ENCODE assay signal across 20 cellular contexts in the genomic region with DNA sequence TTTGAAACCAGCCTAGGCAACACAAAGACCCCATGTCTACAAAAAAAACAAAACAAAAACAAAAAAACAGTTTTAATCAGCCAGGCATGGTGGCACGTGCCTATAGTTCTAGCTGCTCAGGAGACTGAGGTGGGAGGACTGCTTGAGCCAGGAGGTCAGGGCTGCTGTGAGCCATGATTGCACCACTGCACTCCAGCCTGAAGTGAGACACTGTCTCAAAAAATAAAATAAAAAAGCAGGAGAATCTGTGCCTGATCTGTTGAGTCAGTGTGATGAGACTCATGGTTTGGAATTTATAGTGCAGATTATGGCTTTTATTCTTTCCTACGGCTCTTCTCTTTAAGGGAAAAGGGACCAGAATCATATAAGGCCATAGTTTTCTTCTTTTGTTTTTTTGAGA. TPM values are rescaled to one million over a fixed set of nuclear protein-coding genes. Genes with fewer than 3 reads are reported as not detected.
DNase-seq lines count a peak whose midpoint lies in the region; ATAC-seq and TF ChIP-seq lines count a peak whose summit lies in the region.
"Had no signal": no experiment of that assay in that cellular context is flagged by ENCODE, and none has a peak within 500 bp of the region (broad histone marks: within the 10 kb centered on the region; RNA-seq: fewer than 3 reads in every experiment).

No MANE protein-coding gene starts in this region.

- H4K20me1 ChIP-seq in GM23248 (ENCODE audit: insufficient read depth), result peaks cover 7% of the 10 kb centered on the region
- peaks cover 87% of the 10 kb centered on the region for H4K20me1 ChIP-seq in smooth muscle cell (ENCODE audit: low read depth)

- WGBS in GM23248 (ENCODE audit: low coverage in 1 of 2, low lambda C conversion rate in 2 of 2, missing lambda C conversion rate in 2 of 2), 2 experiments, result 11 to 19% methylated on average over 2 of the region's 2 CpGs
- 28% methylated on average over 2 of the region's 2 CpGs for whole genome bisulfite sequencing in smooth muscle cell (ENCODE audit: low lambda C conversion rate)

- H3K4me2 ChIP-seq in GM23248 (ENCODE audit: unreplicated experiment) (peak overlapping the region; percentile 43), smooth muscle cell (peak overlapping the region; percentile 61)

- TF ChIP-seq CTCF in fibroblast of pulmonary artery (IDR thresholded peaks at IDR 0.05; ENCODE audit: low read length, missing control alignments) (no peak), smooth muscle cell (IDR thresholded peaks at IDR 0.05; ENCODE audit: borderline replicate concordance, insufficient read depth, poor library complexity, severe bottlenecking) (no peak)

- no peaks in the 10 kb centered on the region for H3K27me3 ChIP-seq in GM23248 (replicated peaks; ENCODE audit: insufficient read depth)
- no peaks in the 10 kb centered on the region for H3K27me3 ChIP-seq in adipocyte (replicated peaks; ENCODE audit: control insufficient read depth, insufficient read depth, low read length)
- no peaks in the 10 kb centered on the region for H3K27me3 ChIP-seq in smooth muscle cell (ENCODE audit: low read depth)
- H3K27me3 ChIP-seq: tibial nerve had no signal

- in situ Hi-C loops in GM23248 (cut with MboI), result no loop called here

- H3K4me1 ChIP-seq in GM23248 (ENCODE audit: insufficient read depth) (peaks cover 21% of the 10 kb centered on the region), adipocyte (ENCODE audit: control insufficient read depth, insufficient read depth, low read length) (peaks cover 12% of the 10 kb centered on the region), smooth muscle cell (ENCODE audit: low read depth) (no peaks in the 10 kb centered on the region)

- H3K9me3 ChIP-seq in GM23248 (ENCODE audit: low read depth), result no peaks in the 10 kb centered on the region
- H3K9me3 ChIP-seq in adipocyte (ENCODE audit: control insufficient read depth, low read length), result no peaks in the 10 kb centered on the region
- no peaks in the 10 kb centered on the region for H3K9me3 ChIP-seq in smooth muscle cell (replicated peaks; ENCODE audit: low read depth)
- H3K9me3 ChIP-seq: tibial nerve had no signal

- H3K79me2 ChIP-seq in GM23248 (ENCODE audit: insufficient read depth) (peaks cover 89% of the 10 kb centered on the region), smooth muscle cell (ENCODE audit: low read depth) (peaks cover 76% of the 10 kb centered on the region)

- peaks cover 28% of the 10 kb centered on the region for H3F3A ChIP-seq in GM23248 (ENCODE audit: insufficient read depth)
- H3F3A ChIP-seq in smooth muscle cell (ENCODE audit: low read depth), result no peaks in the 10 kb centered on the region

- H3K27ac ChIP-seq in GM23248 (peak overlapping the region; percentile 74), smooth muscle cell (ENCODE audit: low read depth) (peak overlapping the region; percentile 78)
- H3K27ac ChIP-seq: tibial nerve had no signal

- H3K36me3 ChIP-seq in GM23248 (ENCODE audit: low read depth), result no peaks in the 10 kb centered on the region
- no peaks in the 10 kb centered on the region for H3K36me3 ChIP-seq in adipocyte (ENCODE audit: control insufficient read depth, insufficient read depth, low read length, severe bottlenecking)
- H3K36me3 ChIP-seq in smooth muscle cell (ENCODE audit: low read depth), result no peaks in the 10 kb centered on the region

- H2AFZ ChIP-seq in GM23248 (no peak overlapping the region), smooth muscle cell (ENCODE audit: low read depth) (no peak overlapping the region)

- H3K9ac ChIP-seq in GM23248 (peak overlapping the region; percentile 50), adipocyte (ENCODE audit: low read length) (no peak overlapping the region), smooth muscle cell (ENCODE audit: low read depth) (no peak overlapping the region)

- ATAC-seq in GM18502 (IDR thresholded peaks at IDR 0.05; ENCODE audit: poor library complexity, unreplicated experiment), result no peak
- ATAC-seq: natural killer cell treated with Interleukin-12 subunit alpha and Interleukin-12 subunit beta and Interleukin-15 and Interleukin-18, amount 100 ng/mL, for 72 hours; T-cell had no signal

- H3K9me2 ChIP-seq in GM23248 (ENCODE audit: insufficient read depth), result no peaks in the 10 kb centered on the region

- DNase-seq in GM23248 (peak; percentile 90), adipocyte (ENCODE audit: low read depth) (peak; percentile 74), fibroblast of pulmonary artery (ENCODE audit: low read depth) (peak; percentile 74), smooth muscle cell (lab: John Stamatoyannopoulos, UW; ENCODE audit: unreplicated experiment) (no peak), OCI-M2 (lab: John Stamatoyannopoulos, UW; ENCODE audit: unreplicated experiment) (no peak), NCI-H2171 treated with DMSO at 0.1 percent for 48 hours (lab: John Stamatoyannopoulos, UW) (no peak), HPDE6-E6E7 (ENCODE audit: extremely low spot score) (no peak)
- DNase-seq: activated CD4-positive, CD25-positive, alpha-beta regulatory T cell treated with anti-CD3 and anti-CD28 coated beads, Interleukin-2, amount 50 U/mL, for 72 hours; activated naive CD4-positive, alpha-beta T cell; central memory CD4-positive, alpha-beta T cell; Karpas-422; NCI-H187 treated with DMSO at 0.1 percent for 48 hours; NCI-H526 treated with DMSO at 0.1 percent for 48 hours; retina; stimulated activated CD4-positive, alpha-beta T cell treated with anti-CD3 and anti-CD28 coated beads, Interleukin-4, amount 100 ng/mL, for 1 hour; T-cell had no signal

- H3K4me3 ChIP-seq in GM23248 (no peak overlapping the region), adipocyte (ENCODE audit: low read length) (no peak overlapping the region), fibroblast of pulmonary artery (replicated peaks; ENCODE audit: low read depth, low read length) (no peak overlapping the region), smooth muscle cell (no peak overlapping the region)
- H3K4me3 ChIP-seq: tibial nerve had no signal

RNA-seq across cellular contexts. Expression of a gene that starts 16.5 kb away (rescaled TPM):
- total RNA-seq in GM23248 (2014; rRNA removed; shearing (Covaris generic)), result 17.1 and 25.8 TPM in 2 replicates
- polyA plus RNA-seq in GM23248 (2016; fragmentation: Nextera tagmentation; extraction: Ambion mirVana) (16.2 and 16.9 TPM in 2 replicates), smooth muscle cell (12.8 and 19.7 TPM in 2 replicates)
- total RNA-seq in smooth muscle cell, result 22.1 and 26.7 TPM in 2 replicates

RNA-seq across cellular contexts. Expression of a gene that starts 35.0 kb away (rescaled TPM):
- total RNA-seq in GM23248 (2014; rRNA removed; shearing (Covaris generic)), result 0.32 TPM in 1 of 2 replicates, not detected in the other
- 0.34 TPM in 1 of 2 replicates, not detected in the other for polyA plus RNA-seq in GM23248 (2016; fragmentation: Nextera tagmentation; extraction: Ambion mirVana)
- total RNA-seq in smooth muscle cell, result 3.7 and 4.5 TPM in 2 replicates
- 0.98 and 2.4 TPM in 2 replicates for polyA plus RNA-seq in smooth muscle cell
- total RNA-seq: H4 had no signal

Comparison
In these comparisons a context has a peak if more than half of its experiments do, and no peak if none do; other contexts are left out.
1. DNase-seq: peak in GM23248 (single experiment), adipocyte (single experiment) and fibroblast of pulmonary artery (single experiment); none in smooth muscle cell (single experiment), OCI-M2 (single experiment), NCI-H2171 treated with DMSO at 0.1 percent for 48 hours (single experiment) and HPDE6-E6E7 (single experiment).